In genomic region chr11:61061081-61061826, GRCh38 we compare ENCODE assay signal across 8 cellular contexts. TPM values are rescaled to one million over a fixed set of nuclear protein-coding genes. Genes with fewer than 3 reads are reported as not detected.
DNase-seq lines count a peak whose midpoint lies in the region; ATAC-seq and TF ChIP-seq lines count a peak whose summit lies in the region.

No MANE protein-coding gene starts in this region.

- H3K27ac ChIP-seq in Peyer's patch (peak overlapping the region in 2 of 4 donors; percentile 52 to 66), skin epidermis (peak overlapping the region in 13 of 21 experiments; percentile 27 to 86 (median 42))

- TF ChIP-seq POLR2A in Peyer's patch (IDR thresholded peaks at IDR 0.05), result no peak

- no peaks in the 10 kb centered on the region for H3K36me3 ChIP-seq in Peyer's patch

- H3K9me3 ChIP-seq in Peyer's patch, result no peaks in the 10 kb centered on the region

- no peak for TF ChIP-seq CTCF in Peyer's patch (IDR thresholded peaks at IDR 0.05)

- peaks cover 0 to 14% (median 4%) of the 10 kb centered on the region in 4 donors for H3K4me1 ChIP-seq in Peyer's patch

- peak in 2 of 3 donors; percentile 56 to 59 for DNase-seq in Peyer's patch
- DNase-seq in activated gamma-delta T cell treated with Interleukin-2 at 50 U/mL for 16 hours, result peak; percentile 44
- DNase-seq in NCI-H2171 (lab: John Stamatoyannopoulos, UW), result no peak
- DNase-seq in NCI-H524 (lab: John Stamatoyannopoulos, UW), result no peak
- DNase-seq in HK-2 (ENCODE audit: unreplicated experiment), result no peak

- H3K27me3 ChIP-seq in Peyer's patch, result no peaks in the 10 kb centered on the region

- ATAC-seq in GM18520 (IDR thresholded peaks at IDR 0.05; ENCODE audit: unreplicated experiment) (peak; percentile 67), HG02943 (IDR thresholded peaks at IDR 0.05; ENCODE audit: low read depth, unreplicated experiment) (peak; percentile 65)

- H3K4me3 ChIP-seq in Peyer's patch (no peak overlapping the region), skin epidermis (no peak overlapping the region)

RNA-seq across cellular contexts. Expression of gene CD5, which starts 41.0 kb away (rescaled TPM):
- 1 to 10 TPM; 1.5 to 8.3 (median 3.7) TPM for total RNA-seq in Peyer's patch

Comparison
In these comparisons a context has a peak if more than half of its experiments do, and no peak if none do; other contexts are left out.
1. DNase-seq: peak in Peyer's patch (2 of 3) and activated gamma-delta T cell treated with Interleukin-2 at 50 U/mL for 16 hours (single experiment); none in NCI-H2171 (single experiment), NCI-H524 (0 of 2) and HK-2 (single experiment).